ENCODE assay signal across 1 cellular context in genomic region chr17:46167826-46168569, GRCh38.
TF ChIP-seq lines count a peak whose summit lies in the region.

No MANE protein-coding gene starts in this region.

TF ChIP-seq in HepG2, 621 proteins besides CTCF, POLR2A, EP300 and RAD21 (continued from another document and continues in another):
- TF ChIP-seq DMTF1 (CRISPR knock-in tag; IDR thresholded peaks at IDR 0.05): no peak
- no peak for TF ChIP-seq MNT (IDR thresholded peaks at IDR 0.05)
- peak; percentile 77; the same call in 1 of the 2 replicates for TF ChIP-seq ZBTB4 (CRISPR knock-in tag; IDR thresholded peaks at IDR 0.05; ENCODE audit: borderline replicate concordance)
- TF ChIP-seq ZKSCAN8 (CRISPR knock-in tag; IDR thresholded peaks at IDR 0.05; ENCODE audit: borderline replicate concordance): no peak
- TF ChIP-seq KLF16 (CRISPR knock-in tag; IDR thresholded peaks at IDR 0.05): peak in 1 of 2 experiments; percentile 46; a peak in 1 of 4 replicates
- TF ChIP-seq ZNF350 (CRISPR knock-in tag; IDR thresholded peaks at IDR 0.05; ENCODE audit: borderline replicate concordance, low read depth): no peak
- TF ChIP-seq ZNF407 (CRISPR knock-in tag; IDR thresholded peaks at IDR 0.05; ENCODE audit: not compliant biosample characterization): no peak
- no peak for TF ChIP-seq ZNF510 (CRISPR knock-in tag; IDR thresholded peaks at IDR 0.05; ENCODE audit: low read depth)
- no peak for TF ChIP-seq ZNF280D (CRISPR knock-in tag; IDR thresholded peaks at IDR 0.05)
- no peak for TF ChIP-seq TBX2 (CRISPR knock-in tag; IDR thresholded peaks at IDR 0.05; ENCODE audit: borderline replicate concordance)
- no peak for TF ChIP-seq ZBTB43 (CRISPR knock-in tag; conservative IDR thresholded peaks at IDR 0.05)
- no peak for TF ChIP-seq ZNF430 (CRISPR knock-in tag; IDR thresholded peaks at IDR 0.05)
- no peak for TF ChIP-seq SKI (IDR thresholded peaks at IDR 0.05; ENCODE audit: partially characterized antibody)
- no peak for TF ChIP-seq ZSCAN12 (CRISPR knock-in tag; IDR thresholded peaks at IDR 0.05)
- no peak for TF ChIP-seq ZNF850 (CRISPR knock-in tag; conservative IDR thresholded peaks at IDR 0.05)
- no peak for TF ChIP-seq ZNF576 (CRISPR knock-in tag; IDR thresholded peaks at IDR 0.05)
- no peak for TF ChIP-seq NFIC (IDR thresholded peaks at IDR 0.05; ENCODE audit: low read length)
- TF ChIP-seq ZBTB46 (CRISPR knock-in tag; IDR thresholded peaks at IDR 0.05; ENCODE audit: borderline replicate concordance): no peak
- no peak for TF ChIP-seq PHF8 (CRISPR knock-in tag; IDR thresholded peaks at IDR 0.05)
- TF ChIP-seq ATF3 (CRISPR knock-in tag; IDR thresholded peaks at IDR 0.05): no peak
- peak; percentile 30; the same call in 1 of the 2 replicates for TF ChIP-seq ZNF3 (CRISPR knock-in tag; IDR thresholded peaks at IDR 0.05)
- no peak for TF ChIP-seq ZNF484 (CRISPR knock-in tag; IDR thresholded peaks at IDR 0.05; ENCODE audit: borderline replicate concordance, low read depth)
- TF ChIP-seq ZNF605 (CRISPR knock-in tag; IDR thresholded peaks at IDR 0.05): no peak
- no peak for TF ChIP-seq SAFB2 (CRISPR knock-in tag; IDR thresholded peaks at IDR 0.05; ENCODE audit: borderline replicate concordance, low read depth)
- no peak; the same call in 1 of the 2 replicates for TF ChIP-seq SALL1 (CRISPR knock-in tag; IDR thresholded peaks at IDR 0.05)
- TF ChIP-seq E2F1 (CRISPR knock-in tag; IDR thresholded peaks at IDR 0.05): no peak
- no peak for TF ChIP-seq RARG (CRISPR knock-in tag; IDR thresholded peaks at IDR 0.05; ENCODE audit: low read depth)
- peak; percentile 22; the same call in 1 of the 2 replicates for TF ChIP-seq NCOA2 (CRISPR knock-in tag; IDR thresholded peaks at IDR 0.05)
- TF ChIP-seq WIZ (CRISPR knock-in tag; IDR thresholded peaks at IDR 0.05): no peak
- TF ChIP-seq SP5 (CRISPR knock-in tag; IDR thresholded peaks at IDR 0.05; ENCODE audit: borderline replicate concordance, low read depth): no peak
- TF ChIP-seq HNRNPUL1 (IDR thresholded peaks at IDR 0.05; ENCODE audit: low read depth, low read length): no peak
- TF ChIP-seq SETDB1 (CRISPR knock-in tag; IDR thresholded peaks at IDR 0.05; ENCODE audit: borderline replicate concordance): no peak
- peak; percentile 77 for TF ChIP-seq FOXA3 (CRISPR knock-in tag; IDR thresholded peaks at IDR 0.05)
- TF ChIP-seq NR2F1 (CRISPR knock-in tag; IDR thresholded peaks at IDR 0.05): no peak
